1 cellular context compared by ENCODE assay signal in the genomic region with DNA sequence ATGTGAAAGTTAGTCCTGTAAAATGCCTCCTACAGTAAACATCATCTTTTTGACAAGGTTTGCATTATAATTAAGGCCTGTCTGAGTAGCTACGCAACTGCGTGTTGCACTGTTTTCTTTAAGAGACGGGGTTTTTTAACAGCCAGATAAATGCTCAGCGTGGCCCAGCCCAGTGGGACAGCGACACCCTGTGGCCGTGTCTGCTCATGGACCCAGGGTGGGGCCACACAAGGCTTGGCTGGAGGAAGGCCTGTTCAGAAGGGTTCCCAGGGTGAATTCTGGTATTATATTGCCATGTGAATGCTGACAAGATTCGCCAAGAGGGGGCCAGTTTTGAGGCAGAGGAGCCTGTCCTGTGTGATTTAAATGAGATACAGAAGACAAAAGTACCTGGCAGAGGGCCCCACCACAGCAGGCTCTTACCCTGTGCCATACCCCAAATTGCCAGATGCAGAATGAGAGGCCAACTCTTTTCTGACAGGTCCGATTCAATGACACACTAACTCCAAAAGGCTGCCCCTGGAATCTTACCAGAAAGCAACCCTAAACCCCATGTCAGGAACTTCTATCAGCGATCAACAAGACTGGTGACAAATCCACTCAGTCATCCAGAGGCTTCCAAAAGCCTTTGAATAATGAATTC.
TF ChIP-seq lines count a peak whose summit lies in the region.

No MANE protein-coding gene starts in this region.

TF ChIP-seq in neural cell, 6 proteins besides CTCF, POLR2A, EP300 and RAD21 (continued from another document):
- TF ChIP-seq, protein P1, sequence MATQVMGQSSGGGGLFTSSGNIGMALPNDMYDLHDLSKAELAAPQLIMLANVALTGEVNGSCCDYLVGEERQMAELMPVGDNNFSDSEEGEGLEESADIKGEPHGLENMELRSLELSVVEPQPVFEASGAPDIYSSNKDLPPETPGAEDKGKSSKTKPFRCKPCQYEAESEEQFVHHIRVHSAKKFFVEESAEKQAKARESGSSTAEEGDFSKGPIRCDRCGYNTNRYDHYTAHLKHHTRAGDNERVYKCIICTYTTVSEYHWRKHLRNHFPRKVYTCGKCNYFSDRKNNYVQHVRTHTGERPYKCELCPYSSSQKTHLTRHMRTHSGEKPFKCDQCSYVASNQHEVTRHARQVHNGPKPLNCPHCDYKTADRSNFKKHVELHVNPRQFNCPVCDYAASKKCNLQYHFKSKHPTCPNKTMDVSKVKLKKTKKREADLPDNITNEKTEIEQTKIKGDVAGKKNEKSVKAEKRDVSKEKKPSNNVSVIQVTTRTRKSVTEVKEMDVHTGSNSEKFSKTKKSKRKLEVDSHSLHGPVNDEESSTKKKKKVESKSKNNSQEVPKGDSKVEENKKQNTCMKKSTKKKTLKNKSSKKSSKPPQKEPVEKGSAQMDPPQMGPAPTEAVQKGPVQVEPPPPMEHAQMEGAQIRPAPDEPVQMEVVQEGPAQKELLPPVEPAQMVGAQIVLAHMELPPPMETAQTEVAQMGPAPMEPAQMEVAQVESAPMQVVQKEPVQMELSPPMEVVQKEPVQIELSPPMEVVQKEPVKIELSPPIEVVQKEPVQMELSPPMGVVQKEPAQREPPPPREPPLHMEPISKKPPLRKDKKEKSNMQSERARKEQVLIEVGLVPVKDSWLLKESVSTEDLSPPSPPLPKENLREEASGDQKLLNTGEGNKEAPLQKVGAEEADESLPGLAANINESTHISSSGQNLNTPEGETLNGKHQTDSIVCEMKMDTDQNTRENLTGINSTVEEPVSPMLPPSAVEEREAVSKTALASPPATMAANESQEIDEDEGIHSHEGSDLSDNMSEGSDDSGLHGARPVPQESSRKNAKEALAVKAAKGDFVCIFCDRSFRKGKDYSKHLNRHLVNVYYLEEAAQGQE (IDR thresholded peaks at IDR 0.05; ENCODE audit: borderline replicate concordance), result no peak
